ENCODE assay signal across 1 cellular context in genomic region chr6:143478479-143479062, GRCh38.
TF ChIP-seq lines count a peak whose summit lies in the region.

No MANE protein-coding gene starts in this region.

TF ChIP-seq in HepG2, 621 proteins besides CTCF, POLR2A, EP300 and RAD21:
- TF ChIP-seq KAT2B (IDR thresholded peaks at IDR 0.05; ENCODE audit: borderline replicate concordance, low read depth, low read length) (no peak), MAFK (conservative IDR thresholded peaks at IDR 0.05 in 1 of 2, IDR thresholded peaks at IDR 0.05 in 1 of 2; ENCODE audit: low read length in 2 of 2) (peak; percentile 86 to 94), MAFF (IDR thresholded peaks at IDR 0.05; ENCODE audit: low read depth, low read length) (peak; percentile 88)
